Comparison of ENCODE assay signal across 8 cellular contexts in genomic region chr19:45468159-45468651, GRCh38. TPM values are rescaled to one million over a fixed set of nuclear protein-coding genes. Genes with fewer than 3 reads are reported as not detected.
DNase-seq lines count a peak whose midpoint lies in the region; ATAC-seq, FAIRE-seq and TF ChIP-seq lines count a peak whose summit lies in the region.

No MANE protein-coding gene starts in this region.

- no peak for ATAC-seq in stimulated activated naive CD8-positive, alpha-beta T cell treated with anti-CD3 and anti-CD28 coated beads, Interleukin-15, amount 100 ng/mL, for 72 hours
- no peak for ATAC-seq in HG02763 (IDR thresholded peaks at IDR 0.05; ENCODE audit: unreplicated experiment)

- peaks cover 19% of the 10 kb centered on the region for H3K4me1 ChIP-seq in OCI-LY7 (ENCODE audit: insufficient read depth, low read length, poor library complexity, severe bottlenecking)
- H3K4me1 ChIP-seq in ascending aorta: peaks cover 6 to 16% of the 10 kb centered on the region in 2 donors
- peaks cover 9 to 30% of the 10 kb centered on the region in 2 donors for H3K4me1 ChIP-seq in kidney (ENCODE audit: control insufficient read depth in 1 of 2, insufficient read depth in 1 of 2, low read depth in 1 of 2, low read length in 2 of 2)

- FAIRE-seq in kidney (lab: Jason Lieb, UNC): no peak

- TF ChIP-seq CTCF in GM12873 (IDR thresholded peaks at IDR 0.05; ENCODE audit: insufficient read depth, low read depth, low read length, missing control alignments) (peak; percentile 6), OCI-LY7 (conservative IDR thresholded peaks at IDR 0.05; ENCODE audit: low read length) (peak; percentile 32; the same call in 1 of the 2 replicates), ascending aorta (IDR thresholded peaks at IDR 0.05) (no peak), kidney (IDR thresholded peaks at IDR 0.05; ENCODE audit: borderline replicate concordance, extremely low read depth, insufficient read depth) (no peak)

- no peaks in the 10 kb centered on the region for H3K9me2 ChIP-seq in OCI-LY7 (ENCODE audit: insufficient read depth, low read length)

- no peaks in the 10 kb centered on the region for H3K9me3 Mint-ChIP-seq in stimulated activated naive CD8-positive, alpha-beta T cell treated with anti-CD3 and anti-CD28 coated beads, Interleukin-15, amount 100 ng/mL, for 72 hours

- no peaks in the 10 kb centered on the region for H3K36me3 ChIP-seq in OCI-LY7 (ENCODE audit: insufficient read depth, low read length)
- no peaks in the 10 kb centered on the region for H3K36me3 ChIP-seq in ascending aorta
- H3K36me3 ChIP-seq in kidney (ENCODE audit: control insufficient read depth in 1 of 2, insufficient read depth in 2 of 2, low read length in 2 of 2): no peaks in the 10 kb centered on the region

- POLR2A ChIA-PET in OCI-LY7 (lab: Charles Lee): interaction anchor here (0.6 to 1.8 kb wide), 4 partner anchors 9 to 96 kb away, joined by 3 to 7 read pairs (median 6); no protein-coding TSS in a partner anchor

- CTCF ChIA-PET in OCI-LY7 (lab: Charles Lee; ENCODE audit: unreplicated experiment): interaction anchor here (2.3 kb wide), 1 partner anchor 11 kb away, joined by 7 read pairs; no protein-coding TSS in a partner anchor

- H3K27ac ChIP-seq in OCI-LY7 (ENCODE audit: low read depth, low read length, poor library complexity, severe bottlenecking) (peak overlapping the region; percentile 87), ascending aorta (peak overlapping the region; percentile 93 to 94), kidney (ENCODE audit: low read depth in 2 of 2, low read length in 2 of 2) (peak overlapping the region; percentile 94 to 97)

- H3K9ac ChIP-seq in kidney (ENCODE audit: low read length in 2 of 2): peak overlapping the region; percentile 46 to 95

- H3K79me2 ChIP-seq in OCI-LY7 (ENCODE audit: insufficient read depth, low read depth, low read length): no peaks in the 10 kb centered on the region; the same call in 1 of the 2 replicates

- intact Hi-C loops in OCI-LY7 (cut with micrococcal nuclease; ENCODE audit: unreplicated experiment): loop anchor here (2.0 kb wide), 1 partner anchor 17 kb away; no protein-coding TSS in a partner anchor
- intact Hi-C loops in ascending aorta (cut with DNase I): loop anchor here (2.0 kb wide), 1 partner anchor 17 kb away; no protein-coding TSS in a partner anchor
- intact Hi-C loops in kidney (cut with DNase I): no loop called here

- H3K27me3 ChIP-seq in ascending aorta: no peaks in the 10 kb centered on the region

- peak overlapping the region; percentile 14; the same call in 1 of the 2 replicates for H2AFZ ChIP-seq in OCI-LY7 (ENCODE audit: low read length)

- peak overlapping the region; percentile 98 to 99 for H3K27ac Mint-ChIP-seq in stimulated activated naive CD8-positive, alpha-beta T cell treated with anti-CD3 and anti-CD28 coated beads, Interleukin-15, amount 100 ng/mL, for 72 hours

- peaks cover 45% of the 10 kb centered on the region for H3K27me3 Mint-ChIP-seq in stimulated activated naive CD8-positive, alpha-beta T cell treated with anti-CD3 and anti-CD28 coated beads, Interleukin-15, amount 100 ng/mL, for 72 hours

- H4K20me1 ChIP-seq in OCI-LY7 (ENCODE audit: insufficient read depth, low read length): 0 out of 2 replicates have a peak, but pooled peaks cover 4% of the 10 kb centered on the region

- H3K4me3 ChIP-seq in OCI-LY7 (ENCODE audit: low read depth, low read length, poor library complexity, severe bottlenecking) (peak overlapping the region; percentile 81), ascending aorta (peak overlapping the region; percentile 62 to 77), kidney (ENCODE audit: low read length in 2 of 2) (peak overlapping the region; percentile 92 to 98)

- H3K9me3 ChIP-seq in OCI-LY7 (ENCODE audit: low read length) (no peaks in the 10 kb centered on the region), ascending aorta (no peaks in the 10 kb centered on the region), kidney (ENCODE audit: control insufficient read depth in 1 of 2, low read length in 2 of 2) (no peaks in the 10 kb centered on the region)

- peak; percentile 49 for DNase-seq in OCI-LY7 (ENCODE audit: low spot score)
- no peak for DNase-seq in ascending aorta (ENCODE audit: low spot score in 2 of 2)
- DNase-seq in kidney: peak; percentile 81
- peak; percentile 49 to 50 for DNase-seq in stimulated activated naive CD8-positive, alpha-beta T cell treated with anti-CD3 and anti-CD28 coated beads, Interleukin-15, amount 100 ng/mL, for 72 hours
- no peak for DNase-seq in NCI-H345 (lab: John Stamatoyannopoulos, UW)
- no peak for DNase-seq in NCI-H2171 treated with DMSO at 0.1 percent for 48 hours (lab: John Stamatoyannopoulos, UW)

- H3K4me3 Mint-ChIP-seq in stimulated activated naive CD8-positive, alpha-beta T cell treated with anti-CD3 and anti-CD28 coated beads, Interleukin-15, amount 100 ng/mL, for 72 hours: peak overlapping the region; percentile 92 to 98

- peak overlapping the region; percentile 100 for H3K4me2 ChIP-seq in OCI-LY7 (ENCODE audit: low read length)

- BruUV-seq in OCI-LY7 (replicated peaks; lab: Mats Ljungman, UMichigan): TSS peak; percentile 91

- peaks cover 48% of the 10 kb centered on the region for H3K4me1 Mint-ChIP-seq in stimulated activated naive CD8-positive, alpha-beta T cell treated with anti-CD3 and anti-CD28 coated beads, Interleukin-15, amount 100 ng/mL, for 72 hours

RNA-seq across cellular contexts. Expression of gene FOSB, which starts 0.4 kb away (rescaled TPM):
- total RNA-seq in OCI-LY7 (2014; rRNA removed; shearing (Covaris generic)): 1.2 and 2.3 TPM in 2 replicates
- 2.1 and 2.4 TPM in 2 replicates for total RNA-seq in OCI-LY7 (2022)
- 511 TPM for total RNA-seq in ascending aorta
- total RNA-seq in kidney: 0.98 TPM
- 0.73 TPM for polyA plus RNA-seq in kidney (ENCODE audit: insufficient read depth, low read depth, low replicate concordance)

RNA-seq across cellular contexts. Expression of gene RTN2, which starts 28.6 kb away (rescaled TPM):
- total RNA-seq in OCI-LY7 (2014; rRNA removed; shearing (Covaris generic)): 1.5 and 8.6 TPM in 2 replicates
- total RNA-seq in OCI-LY7 (2022) (7.6 and 9.1 TPM in 2 replicates), ascending aorta (37.1 TPM), kidney (7.3 TPM)
- 8.2 TPM for polyA plus RNA-seq in kidney (ENCODE audit: insufficient read depth, low read depth, low replicate concordance)

RNA-seq across cellular contexts. Expression of gene PPM1N, which starts 30.0 kb away (rescaled TPM):
- total RNA-seq in OCI-LY7 (2014; rRNA removed; shearing (Covaris generic)): 1.4 and 1.6 TPM in 2 replicates
- 2.8 and 2.9 TPM in 2 replicates for total RNA-seq in OCI-LY7 (2022)
- 2.2 TPM for total RNA-seq in ascending aorta
- total RNA-seq in kidney: 2.2 TPM
- 0.69 TPM for polyA plus RNA-seq in kidney (ENCODE audit: insufficient read depth, low read depth, low replicate concordance)

RNA-seq across cellular contexts. Expression of gene VASP, which starts 39.1 kb away (rescaled TPM):
- 37.4 and 62.8 TPM in 2 replicates for total RNA-seq in OCI-LY7 (2014; rRNA removed; shearing (Covaris generic))
- total RNA-seq in OCI-LY7 (2022) (39.6 and 51.6 TPM in 2 replicates), ascending aorta (110 TPM), kidney (105 TPM)
- polyA plus RNA-seq in kidney (ENCODE audit: insufficient read depth, low read depth, low replicate concordance): 36.3 TPM

RNA-seq across cellular contexts. Expression of gene ERCC1, which starts 44.5 kb away (rescaled TPM):
- 125 and 126 TPM in 2 replicates for total RNA-seq in OCI-LY7 (2014; rRNA removed; shearing (Covaris generic))
- total RNA-seq in OCI-LY7 (2022) (46.2 and 59.4 TPM in 2 replicates), ascending aorta (142 TPM), kidney (60.8 TPM)
- polyA plus RNA-seq in kidney (ENCODE audit: insufficient read depth, low read depth, low replicate concordance): 107 TPM

Comparison
In these comparisons a context has a peak if more than half of its experiments do, and no peak if none do; other contexts are left out.
1. CTCF ChIP-seq: peak in GM12873 (single experiment) and OCI-LY7 (single experiment); none in ascending aorta (0 of 3) and kidney (single experiment).
2. DNase-seq: peak in OCI-LY7 (single experiment), kidney (single experiment) and stimulated activated naive CD8-positive, alpha-beta T cell treated with anti-CD3 and anti-CD28 coated beads, Interleukin-15, amount 100 ng/mL, for 72 hours (2 of 2); none in ascending aorta (0 of 2), NCI-H345 (single experiment) and NCI-H2171 treated with DMSO at 0.1 percent for 48 hours (single experiment).
3. RNA of gene FOSB, which starts 0.4 kb away (total RNA-seq): 511 TPM in ascending aorta (single experiment); 1.2 to 2.4 TPM in OCI-LY7 and 0.98 TPM in kidney (single experiment); every median in the first group is over 100 times any median in the second.
4. Peak in every context shown above with its lines, with median percentiles within 50 percentile points of each other: H3K27ac ChIP-seq and H3K4me3 ChIP-seq.